Comparison of ENCODE assay signal across 8 cellular contexts in genomic region chr14:20683896-20684661, GRCh38. TPM values are rescaled to one million over a fixed set of nuclear protein-coding genes. Genes with fewer than 3 reads are reported as not detected.
A peak's percentile ranks its signal among the peaks of the same experiment; 100 is the strongest.
DNase-seq lines count a peak whose midpoint lies in the region; ATAC-seq and TF ChIP-seq lines count a peak whose summit lies in the region.

TSS of gene RNASE4 (plus strand) at chr14:20684560. CDS start at chr14:20699372, 14,812 bp downstream.

- POLR2A ChIA-PET in activated CD8-positive, alpha-beta T cell treated with anti-CD3 and anti-CD28 coated beads for 36 hours (lab: Charles Lee): interaction anchor here (0.8 to 4.7 kb wide), 10 partner anchors 15 to 341 kb away, joined by 3 to 24 read pairs (median 4); partner anchors contain the start of genes APEX1 and PARP2

- no peaks in the 10 kb centered on the region for H3K9me3 ChIP-seq in ectodermal cell (ENCODE audit: control insufficient read depth, low read length)
- H3K9me3 ChIP-seq in lung (ENCODE audit: control insufficient read depth in 2 of 2, insufficient read depth in 1 of 2, low read length in 1 of 2): no peaks in the 10 kb centered on the region

- no peak for TF ChIP-seq CTCF in GM13976 (IDR thresholded peaks at IDR 0.05; ENCODE audit: borderline replicate concordance, control extremely low read depth, extremely low read depth, insufficient read depth, missing control alignments)
- TF ChIP-seq CTCF in activated CD8-positive, alpha-beta T cell treated with anti-CD3 and anti-CD28 coated beads for 36 hours (IDR thresholded peaks at IDR 0.05): no peak
- no peak for TF ChIP-seq CTCF in lung (IDR thresholded peaks at IDR 0.05; ENCODE audit: control extremely low read depth, extremely low read depth)

- no peak within 1 kb of the TSS for H3K4me3 Mint-ChIP-seq in activated CD8-positive, alpha-beta T cell treated with anti-CD3 and anti-CD28 coated beads for 36 hours

- peak; percentile 71 for DNase-seq in GM13976 (ENCODE audit: low spot score)
- DNase-seq in NCI-H526 treated with DMSO at 0.1 percent for 48 hours (lab: John Stamatoyannopoulos, UW): peak; percentile 37
- DNase-seq in activated CD8-positive, alpha-beta T cell treated with anti-CD3 and anti-CD28 coated beads for 36 hours: peak; percentile 88
- DNase-seq in lung (ENCODE audit: low spot score): peak; percentile 86
- peak; percentile 65 to 79 for DNase-seq in stimulated activated CD4-positive, alpha-beta T cell treated with anti-CD3 and anti-CD28 coated beads, Interleukin-4, amount 100 ng/mL, for 48 hours (ENCODE audit: low read depth in 2 of 2)
- DNase-seq in GM19238 (ENCODE audit: insufficient read length, low spot score): no peak

- CTCF ChIA-PET in activated CD8-positive, alpha-beta T cell treated with anti-CD3 and anti-CD28 coated beads for 36 hours (lab: Charles Lee): interaction anchor here (0.8 to 7.5 kb wide), 15 partner anchors 8 to 357 kb away, joined by 3 to 53 read pairs (median 12); partner anchors contain the start of gene PARP2

- peak; percentile 24 for ATAC-seq in HG02852 (IDR thresholded peaks at IDR 0.05; ENCODE audit: unreplicated experiment)
- peak; percentile 34 for ATAC-seq in activated CD8-positive, alpha-beta T cell treated with anti-CD3 and anti-CD28 coated beads for 36 hours
- peak; percentile 38 for ATAC-seq in lung (ENCODE audit: insufficient read depth, low FRiP score)

- H3K36me3 Mint-ChIP-seq in activated CD8-positive, alpha-beta T cell treated with anti-CD3 and anti-CD28 coated beads for 36 hours (ENCODE audit: low read depth): no peaks in the 10 kb centered on the region

- H3K4me1 ChIP-seq in ectodermal cell (ENCODE audit: control insufficient read depth, insufficient read depth, low read length) (peaks cover 4% of the 10 kb centered on the region), lung (ENCODE audit: control insufficient read depth in 2 of 2, insufficient read depth in 2 of 2, low read length in 2 of 2) (peaks cover 7 to 9% of the 10 kb centered on the region in 2 donors)

- H3K4me3 ChIP-seq in ectodermal cell (ENCODE audit: insufficient read depth, low read depth, low read length): peak within 1 kb of the TSS; percentile 99
- H3K4me3 ChIP-seq in lung: peak within 1 kb of the TSS; percentile 86

- WGBS in ectodermal cell, 2 experiments: 0% methylated on average over 42 of the region's 42 CpGs
- WGBS in lung, 2 donors: 0 to 1% methylated on average over 36 to 42 of the region's 42 CpGs

- H3K27ac ChIP-seq in ectodermal cell (ENCODE audit: insufficient read depth, low read depth, low read length, poor library complexity, severe bottlenecking): peak within 1 kb of the TSS; percentile 87
- H3K27ac ChIP-seq in lung (ENCODE audit: low read depth in 1 of 2, low read length in 1 of 2): peak within 1 kb of the TSS; percentile 98 to 100

- intact Hi-C loops in activated CD8-positive, alpha-beta T cell treated with anti-CD3 and anti-CD28 coated beads for 36 hours (cut with micrococcal nuclease): loop anchor here (1.0 to 5.0 kb wide), 4 partner anchors 51 to 342 kb away; partner anchors contain the start of genes PARP2 and PIP4P1

- peak within 1 kb of the TSS; percentile 53 for H3K27ac Mint-ChIP-seq in activated CD8-positive, alpha-beta T cell treated with anti-CD3 and anti-CD28 coated beads for 36 hours

- peaks cover 9% of the 10 kb centered on the region for H3K27me3 ChIP-seq in ectodermal cell (ENCODE audit: control insufficient read depth, insufficient read depth, low read length, poor library complexity, severe bottlenecking)
- H3K27me3 ChIP-seq in lung (ENCODE audit: control insufficient read depth, insufficient read depth): no peaks in the 10 kb centered on the region

- H3K36me3 ChIP-seq in ectodermal cell (ENCODE audit: control insufficient read depth, insufficient read depth, low read length) (no peaks in the 10 kb centered on the region), lung (ENCODE audit: control insufficient read depth in 2 of 2, insufficient read depth in 2 of 2, low read length in 2 of 2) (no peaks in the 10 kb centered on the region)

- H3K27me3 Mint-ChIP-seq in activated CD8-positive, alpha-beta T cell treated with anti-CD3 and anti-CD28 coated beads for 36 hours: no peaks in the 10 kb centered on the region

- H3K9me3 Mint-ChIP-seq in activated CD8-positive, alpha-beta T cell treated with anti-CD3 and anti-CD28 coated beads for 36 hours: no peaks in the 10 kb centered on the region

- H3K4me1 Mint-ChIP-seq in activated CD8-positive, alpha-beta T cell treated with anti-CD3 and anti-CD28 coated beads for 36 hours (ENCODE audit: low read depth): peaks cover 19% of the 10 kb centered on the region

- in situ Hi-C loops in GM13976 (cut with MboI; ENCODE audit: low sequenced_read_pairs, unreplicated experiment): loop anchor here (10.0 kb wide), 2 partner anchors 49 to 359 kb away; no protein-coding TSS in a partner anchor

RNA-seq across cellular contexts. Expression of gene RNASE4, which starts in this region (rescaled TPM):
- 1 to 10 TPM; 1.0 to 1.1 TPM for total RNA-seq in activated CD8-positive, alpha-beta T cell treated with anti-CD3 and anti-CD28 coated beads for 36 hours
- polyA plus RNA-seq in ectodermal cell (2013, experiment 1 of 4): not detected
- polyA plus RNA-seq in ectodermal cell (2013, experiment 2 of 4): 0.59 TPM
- polyA plus RNA-seq in ectodermal cell (2013, experiment 3 of 4): 1.5 TPM
- 0.57 TPM for polyA plus RNA-seq in ectodermal cell (2013, experiment 4 of 4)
- 10 to 100 TPM; 14.5 to 51.9 TPM for total RNA-seq in lung
- 10 to 100 TPM; 28.4 to 28.8 TPM for polyA plus RNA-seq in lung

Comparison
In these comparisons a context has a peak if more than half of its experiments do, and no peak if none do; other contexts are left out.
1. RNA of gene RNASE4 (total RNA-seq): 14.5 to 51.9 TPM in lung; 1.0 to 1.1 TPM in activated CD8-positive, alpha-beta T cell treated with anti-CD3 and anti-CD28 coated beads for 36 hours; every median in the first group is over 4 times any median in the second.
2. Peak in every context shown above with its lines, with median percentiles within 50 percentile points of each other: ATAC-seq.